In genomic region chr10:116801658-116802057, GRCh38 we compare ENCODE assay signal across 6 cellular contexts. TPM values are rescaled to one million over a fixed set of nuclear protein-coding genes. Genes with fewer than 3 reads are reported as not detected.
"Had no signal": no experiment of that assay in that cellular context is flagged by ENCODE, and none has a peak within 500 bp of the region (broad histone marks: within the 10 kb centered on the region; RNA-seq: fewer than 3 reads in every experiment).

No MANE protein-coding gene starts in this region.

- DNase-seq: IMR-90, KBM-7, KG1 had no signal

- ATAC-seq: HepG2, K562 had no signal

- H3K27ac ChIP-seq: HL-60 had no signal

- H3K4me3 ChIP-seq: K562 had no signal

RNA-seq across cellular contexts. Expression of gene ENO4, which starts 47.6 kb away (rescaled TPM):
- polyA plus RNA-seq: HepG2 had no signal
